18 cellular contexts compared by ENCODE assay signal in the genomic region with DNA sequence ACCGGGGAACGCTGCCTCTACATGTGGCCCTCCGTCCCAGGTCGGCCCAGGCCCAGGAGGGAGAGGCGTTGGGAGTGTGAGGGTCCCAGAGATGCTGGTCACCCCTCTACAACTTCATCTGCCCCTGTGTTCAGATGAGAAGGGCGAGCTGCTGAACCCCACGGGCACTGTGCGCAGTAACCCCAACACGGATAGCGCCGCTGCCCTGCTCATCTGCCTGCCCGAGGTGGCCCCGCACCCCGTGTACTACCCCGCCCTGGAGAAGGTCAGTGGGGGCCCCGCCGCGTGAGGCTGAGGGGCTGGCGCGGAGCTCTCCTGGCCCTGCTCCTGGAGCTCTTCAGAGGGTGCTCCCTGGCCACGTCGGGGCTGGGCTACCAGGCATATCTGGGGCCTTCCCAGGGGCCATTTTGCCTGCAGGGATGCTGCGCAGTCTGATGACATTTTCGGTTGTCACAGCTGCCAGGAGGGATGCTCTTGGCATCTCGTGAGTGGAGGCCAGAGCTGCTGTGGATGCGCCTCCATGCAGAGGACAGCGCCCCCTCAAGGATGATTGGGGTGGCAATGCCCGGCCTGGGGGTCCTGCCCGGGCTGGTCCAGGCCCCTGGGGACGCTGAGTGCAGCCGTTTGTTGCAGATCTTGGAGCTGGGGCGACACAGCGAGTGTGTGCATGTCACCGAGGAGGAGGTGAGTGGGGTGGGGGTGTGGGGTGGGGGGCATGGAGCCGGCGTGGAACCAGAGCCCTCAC.
DNase-seq lines count a peak whose midpoint lies in the region; ATAC-seq, FAIRE-seq and TF ChIP-seq lines count a peak whose summit lies in the region.
"Had no signal": no experiment of that assay in that cellular context is flagged by ENCODE, and none has a peak within 500 bp of the region (broad histone marks: within the 10 kb centered on the region; RNA-seq: fewer than 3 reads in every experiment).

No MANE protein-coding gene starts in this region.

- no peak overlapping the region for H2BK120ac ChIP-seq in H1 (replicated peaks; ENCODE audit: low read depth, low read length)

- H3K79me2 ChIP-seq in OCI-LY1 (ENCODE audit: insufficient read depth, low read length) (no peaks in the 10 kb centered on the region), H1 (ENCODE audit: control insufficient read depth in 1 of 2, insufficient read depth in 2 of 2, low read length in 2 of 2) (no peaks in the 10 kb centered on the region)

- TF ChIP-seq CTCF in OCI-LY1 (IDR thresholded peaks at IDR 0.05; ENCODE audit: low read length): peak; percentile 41
- TF ChIP-seq CTCF in H1 (IDR thresholded peaks at IDR 0.05; ENCODE audit: control extremely low read depth in 1 of 3, insufficient read depth in 1 of 3, low read depth in 1 of 3, low read length in 3 of 3): peak in 2 of 3 experiments; percentile 66 to 67; a peak in 3 of 4 replicates

- no peak overlapping the region for H4K5ac ChIP-seq in H1 (ENCODE audit: insufficient read length, low read depth, low read length)

- H2BK5ac ChIP-seq in H1 (ENCODE audit: low read depth, low read length): 0 out of 2 replicates have a peak overlapping the region, but pooled peaks have one; percentile 71

- H4K20me1 ChIP-seq in OCI-LY1 (ENCODE audit: insufficient read depth, low read length) (no peaks in the 10 kb centered on the region), H1 (replicated peaks in 1 of 2; ENCODE audit: control insufficient read depth in 1 of 2, insufficient read depth in 2 of 2, low read length in 2 of 2) (no peaks in the 10 kb centered on the region)

- peak overlapping the region; percentile 82; the same call in 1 of the 2 replicates for H2AK5ac ChIP-seq in H1 (ENCODE audit: low read depth, low read length)

- no peak for FAIRE-seq in H1 (lab: Jason Lieb, UNC)

- TF ChIP-seq RAD21 in H1 (IDR thresholded peaks at IDR 0.05 in 1 of 2, conservative IDR thresholded peaks at IDR 0.05 in 1 of 2; ENCODE audit: low read depth in 2 of 2, low read length in 2 of 2): peak; percentile 43 to 58

- H3K14ac ChIP-seq in H1 (ENCODE audit: insufficient read length): no peak overlapping the region

- no peak for ATAC-seq in stimulated activated memory B cell treated with anti-CD40 and anti-IgM and Interleukin-4, amounts not matched to agents 10 μg/mL and 1 μg/mL and 100 μg/mL, for 72 hours
- ATAC-seq in GM18858 (IDR thresholded peaks at IDR 0.05; ENCODE audit: unreplicated experiment): no peak

- 91% methylated on average over 30 of the region's 36 CpGs; no CpG with 5 or more reads in 1 of the 2 experiments for WGBS in H1 (ENCODE audit: extremely low coverage in 1 of 2, insufficient coverage in 1 of 2, insufficient read length in 1 of 2, insufficient replicate concordance in 2 of 2, low coverage in 1 of 2, low lambda C conversion rate in 2 of 2, missing lambda C conversion rate in 1 of 2), 2 experiments

- peak overlapping the region; percentile 53; the same call in 1 of the 2 replicates for H2BK15ac ChIP-seq in H1 (ENCODE audit: low read length)

- H3K79me1 ChIP-seq in H1 (ENCODE audit: low read depth, low read length): no peaks in the 10 kb centered on the region

- no peaks in the 10 kb centered on the region for H3K27me3 ChIP-seq in OCI-LY1 (ENCODE audit: insufficient read depth, low read length)
- H3K27me3 ChIP-seq in H1 (replicated peaks in 1 of 4; ENCODE audit: control insufficient read depth in 3 of 4, extremely low read depth in 1 of 4, insufficient read depth in 3 of 4, low read length in 3 of 4): no peaks in the 10 kb centered on the region
- H3K27me3 ChIP-seq: cardiac muscle cell, right atrium auricular region had no signal

- peak overlapping the region; percentile 89 for H3K27ac ChIP-seq in OCI-LY1 (ENCODE audit: low read depth, low read length, poor library complexity, severe bottlenecking)
- H3K27ac ChIP-seq in H1 (ENCODE audit: low read depth, low read length): no peak overlapping the region
- H3K27ac ChIP-seq: cardiac muscle cell, right atrium auricular region, SK-N-MC had no signal

- H3K4me3 Mint-ChIP-seq in activated naive CD4-positive, alpha-beta T cell treated with anti-CD3 and anti-CD28 coated beads, Interleukin-2, amount 10 ng/mL, durations not matched to agents 7 days and 5 days: no peak overlapping the region
- no peak overlapping the region for H3K4me3 Mint-ChIP-seq in stimulated activated memory B cell treated with anti-CD40 and anti-IgM and Interleukin-4, amounts not matched to agents 10 μg/mL and 1 μg/mL and 100 μg/mL, for 72 hours

- CTCF ChIA-PET in activated naive CD4-positive, alpha-beta T cell treated with anti-CD3 and anti-CD28 coated beads, Interleukin-2, amount 10 ng/mL, durations not matched to agents 7 days and 5 days (lab: Charles Lee): interaction anchor here (0.9 to 2.4 kb wide), 12 partner anchors 8 to 142 kb away, joined by 3 to 17 read pairs (median 3); no protein-coding TSS in a partner anchor
- CTCF ChIA-PET in H1 (lab: Charles Lee; ENCODE audit: partially characterized antibody): interaction anchor here (0.5 to 9.2 kb wide), 47 partner anchors 8 to 881 kb away, joined by 3 to 91 read pairs (median 3); no protein-coding TSS in a partner anchor

- H3K36me3 Mint-ChIP-seq in activated naive CD4-positive, alpha-beta T cell treated with anti-CD3 and anti-CD28 coated beads, Interleukin-2, amount 10 ng/mL, durations not matched to agents 7 days and 5 days: peaks cover 85% of the 10 kb centered on the region
- peaks cover 80% of the 10 kb centered on the region for H3K36me3 Mint-ChIP-seq in stimulated activated memory B cell treated with anti-CD40 and anti-IgM and Interleukin-4, amounts not matched to agents 10 μg/mL and 1 μg/mL and 100 μg/mL, for 72 hours

- TF ChIP-seq EP300 in H1 (IDR thresholded peaks at IDR 0.05; ENCODE audit: borderline replicate concordance in 1 of 2, low read depth in 2 of 2, low read length in 2 of 2): no peak

- no peak overlapping the region for H2AFZ ChIP-seq in OCI-LY1 (ENCODE audit: low read length)
- H2AFZ ChIP-seq in H1 (ENCODE audit: low read length): no peak overlapping the region

- H3K27me3 Mint-ChIP-seq in activated naive CD4-positive, alpha-beta T cell treated with anti-CD3 and anti-CD28 coated beads, Interleukin-2, amount 10 ng/mL, durations not matched to agents 7 days and 5 days: peaks cover 6% of the 10 kb centered on the region
- H3K27me3 Mint-ChIP-seq in stimulated activated memory B cell treated with anti-CD40 and anti-IgM and Interleukin-4, amounts not matched to agents 10 μg/mL and 1 μg/mL and 100 μg/mL, for 72 hours: no peaks in the 10 kb centered on the region

- H3K36me3 ChIP-seq in OCI-LY1 (ENCODE audit: insufficient read depth, low read length): peaks cover 60% of the 10 kb centered on the region
- H3K36me3 ChIP-seq in H1 (ENCODE audit: control insufficient read depth in 2 of 4, insufficient read depth in 4 of 4, low read length in 3 of 4): peaks cover 2 to 18% (median 17%) of the 10 kb centered on the region in 4 experiments; a peak in 5 of 8 replicates
- H3K36me3 ChIP-seq: cardiac muscle cell had no signal

- no peak for TF ChIP-seq POLR2A in H1 (IDR thresholded peaks at IDR 0.05; ENCODE audit: control extremely low read depth in 1 of 2, low read depth in 2 of 2, low read length in 2 of 2)

- peaks cover 83% of the 10 kb centered on the region for H3K4me1 Mint-ChIP-seq in activated naive CD4-positive, alpha-beta T cell treated with anti-CD3 and anti-CD28 coated beads, Interleukin-2, amount 10 ng/mL, durations not matched to agents 7 days and 5 days
- H3K4me1 Mint-ChIP-seq in stimulated activated memory B cell treated with anti-CD40 and anti-IgM and Interleukin-4, amounts not matched to agents 10 μg/mL and 1 μg/mL and 100 μg/mL, for 72 hours: peaks cover 76% of the 10 kb centered on the region

- peak overlapping the region; percentile 95 for H3K27ac Mint-ChIP-seq in activated naive CD4-positive, alpha-beta T cell treated with anti-CD3 and anti-CD28 coated beads, Interleukin-2, amount 10 ng/mL, durations not matched to agents 7 days and 5 days
- H3K27ac Mint-ChIP-seq in stimulated activated memory B cell treated with anti-CD40 and anti-IgM and Interleukin-4, amounts not matched to agents 10 μg/mL and 1 μg/mL and 100 μg/mL, for 72 hours: peak overlapping the region; percentile 75

- no peak overlapping the region for H3K4me3 ChIP-seq in OCI-LY1 (ENCODE audit: low read depth, low read length, poor library complexity, severe bottlenecking)
- H3K4me3 ChIP-seq in H1 (ENCODE audit: extremely low read depth in 1 of 4, insufficient read depth in 2 of 4, low read depth in 3 of 4, low read length in 4 of 4): no peak overlapping the region
- H3K4me3 ChIP-seq: cardiac muscle cell, right atrium auricular region, SK-N-MC had no signal

- DNase-seq in activated naive CD4-positive, alpha-beta T cell treated with anti-CD3 and anti-CD28 coated beads, Interleukin-2, amount 10 ng/mL, durations not matched to agents 7 days and 5 days: no peak
- no peak for DNase-seq in activated naive CD4-positive, alpha-beta T cell treated with anti-CD3 and anti-CD28 coated beads, Interleukin-2, amount 50 U/mL, for 16 hours
- DNase-seq in H1 (ENCODE audit: low read depth in 1 of 2, low spot score in 2 of 2): peak in 1 of 2 experiments; percentile 76
- DNase-seq in NCI-H1048 (lab: John Stamatoyannopoulos, UW): no peak
- no peak for DNase-seq in AG20443 (ENCODE audit: low spot score)
- DNase-seq: activated CD4-positive, alpha-beta T cell treated with anti-CD3 and anti-CD28 coated beads for 1 hour; activated gamma-delta T cell treated with Interleukin-2 at 50 U/mL for 16 hours; GDM1; NCI-H2107; NK-92 treated with Interleukin-12 subunit alpha and Interleukin-12 subunit beta, amount 100 ng/mL, for 24 hours; stimulated activated CD4-positive, alpha-beta T cell treated with anti-CD3 and anti-CD28 coated beads, Interleukin-4, amount 100 ng/mL, for 24 hours; stimulated activated naive CD4-positive, alpha-beta T cell had no signal

- no peaks in the 10 kb centered on the region for H3K9me3 Mint-ChIP-seq in activated naive CD4-positive, alpha-beta T cell treated with anti-CD3 and anti-CD28 coated beads, Interleukin-2, amount 10 ng/mL, durations not matched to agents 7 days and 5 days
- H3K9me3 Mint-ChIP-seq in stimulated activated memory B cell treated with anti-CD40 and anti-IgM and Interleukin-4, amounts not matched to agents 10 μg/mL and 1 μg/mL and 100 μg/mL, for 72 hours: no peaks in the 10 kb centered on the region

- H3K4me2 ChIP-seq in OCI-LY1 (ENCODE audit: low read length): no peak overlapping the region
- no peak overlapping the region for H3K4me2 ChIP-seq in H1 (ENCODE audit: insufficient read depth in 1 of 2, low read depth in 2 of 2, low read length in 2 of 2)

- no peak overlapping the region for H2BK20ac ChIP-seq in H1 (ENCODE audit: low read length)

- H2BK12ac ChIP-seq in H1 (ENCODE audit: low read depth, low read length): peak overlapping the region; percentile 80; the same call in 1 of the 2 replicates

- H3K56ac ChIP-seq in H1 (replicated peaks; ENCODE audit: insufficient read length, low read depth, low read length): no peak overlapping the region

- H4K8ac ChIP-seq in H1 (ENCODE audit: extremely low read depth, insufficient read depth, low read length): peak overlapping the region; percentile 19

- H3K18ac ChIP-seq in H1 (ENCODE audit: extremely low read depth, low read length): no peak overlapping the region

- no peaks in the 10 kb centered on the region for H3K9me2 ChIP-seq in OCI-LY1 (ENCODE audit: low read depth, low read length)

- H3K4me1 ChIP-seq in OCI-LY1 (ENCODE audit: insufficient read depth, low read length, severe bottlenecking) (peaks cover 54% of the 10 kb centered on the region), H1 (replicated peaks in 1 of 4; ENCODE audit: control insufficient read depth in 3 of 4, insufficient read depth in 4 of 4, low read length in 3 of 4) (peaks cover 0 to 39% (median 29%) of the 10 kb centered on the region in 4 experiments; a peak in 6 of 7 replicates)

- no peak overlapping the region for H3K4ac ChIP-seq in H1 (replicated peaks; ENCODE audit: insufficient read length, low read depth, low read length)

- no peaks in the 10 kb centered on the region for H3F3A ChIP-seq in OCI-LY1 (ENCODE audit: insufficient read depth, low read length)

- no peak overlapping the region for H3K9ac ChIP-seq in OCI-LY1 (ENCODE audit: low read length)
- no peak overlapping the region for H3K9ac ChIP-seq in H1 (replicated peaks in 1 of 4; ENCODE audit: extremely low read depth in 1 of 4, low read depth in 3 of 4, low read length in 3 of 4)

- H3K23me2 ChIP-seq in H1 (ENCODE audit: low read depth, low read length): no peaks in the 10 kb centered on the region

- H3K23ac ChIP-seq in H1 (ENCODE audit: insufficient read length): no peak overlapping the region

- POLR2A ChIA-PET in H1 (lab: Charles Lee; ENCODE audit: partially characterized antibody): interaction anchor here (0.6 to 1.4 kb wide), 2 partner anchors 13 to 679 kb away, joined by 3 to 7 read pairs; a partner anchor contains a TSS

- H4K91ac ChIP-seq in H1 (replicated peaks; ENCODE audit: insufficient read length, low read length): peak overlapping the region; percentile 10

- H3K9me3 ChIP-seq in OCI-LY1 (ENCODE audit: low read length): peaks cover 5% of the 10 kb centered on the region; the same call in 1 of the 2 replicates
- H3K9me3 ChIP-seq in H1 (ENCODE audit: insufficient read depth in 2 of 2, low read depth in 1 of 2, low read length in 1 of 2): peaks cover 7 to 8% of the 10 kb centered on the region in 2 experiments; a peak in 3 of 4 replicates
